Comparison of ENCODE assay signal across 8 cellular contexts in genomic region chr6:46011241-46012085, GRCh38. TPM values are rescaled to one million over a fixed set of nuclear protein-coding genes. Genes with fewer than 3 reads are reported as not detected.
DNase-seq lines count a peak whose midpoint lies in the region; ATAC-seq and TF ChIP-seq lines count a peak whose summit lies in the region.

No MANE protein-coding gene starts in this region.

- ATAC-seq in GM19395 (IDR thresholded peaks at IDR 0.05; ENCODE audit: unreplicated experiment) = peak; percentile 98
- ATAC-seq in HG03378 (IDR thresholded peaks at IDR 0.05; ENCODE audit: unreplicated experiment) = peak; percentile 97
- peak; percentile 86 for ATAC-seq in activated CD8-positive, alpha-beta memory T cell treated with anti-CD3 and anti-CD28 coated beads, Interleukin-2, amount 10 ng/mL, durations not matched to agents 7 days and 5 days
- peak; percentile 93 for ATAC-seq in stimulated activated naive CD8-positive, alpha-beta T cell treated with anti-CD3 and anti-CD28 coated beads, Interleukin-15, Interleukin-2, amounts not matched to agents 100 U/mL and 50 U/mL, for 24 hours
- ATAC-seq in WTC11 = no peak

- H3K4me1 Mint-ChIP-seq in activated CD8-positive, alpha-beta memory T cell treated with anti-CD3 and anti-CD28 coated beads, Interleukin-2, amount 10 ng/mL, durations not matched to agents 7 days and 5 days = peaks cover 57% of the 10 kb centered on the region
- H3K4me1 Mint-ChIP-seq in WTC11 = peaks cover 34% of the 10 kb centered on the region

- POLR2A ChIA-PET in WTC11 (lab: Charles Lee) = no interaction called here

- H3K4me3 ChIP-seq in H7 (ENCODE audit: insufficient read depth, low read depth, low read length) = no peak overlapping the region

- H3K27ac Mint-ChIP-seq in activated CD8-positive, alpha-beta memory T cell treated with anti-CD3 and anti-CD28 coated beads, Interleukin-2, amount 10 ng/mL, durations not matched to agents 7 days and 5 days = peak overlapping the region; percentile 93
- H3K27ac Mint-ChIP-seq in WTC11 = no peak overlapping the region

- CTCF ChIA-PET in activated CD8-positive, alpha-beta memory T cell treated with anti-CD3 and anti-CD28 coated beads, Interleukin-2, amount 10 ng/mL, durations not matched to agents 7 days and 5 days (lab: Charles Lee) = interaction anchor here (2.9 kb wide), 1 partner anchor 81 kb away, joined by 13 read pairs; no protein-coding TSS in a partner anchor
- CTCF ChIA-PET in WTC11 (lab: Charles Lee) = no interaction called here

- peaks cover 1% of the 10 kb centered on the region for H3K27me3 Mint-ChIP-seq in activated CD8-positive, alpha-beta memory T cell treated with anti-CD3 and anti-CD28 coated beads, Interleukin-2, amount 10 ng/mL, durations not matched to agents 7 days and 5 days
- peaks cover 23% of the 10 kb centered on the region for H3K27me3 Mint-ChIP-seq in WTC11 (ENCODE audit: low read depth)

- peak; percentile 90 for DNase-seq in activated CD8-positive, alpha-beta memory T cell treated with anti-CD3 and anti-CD28 coated beads, Interleukin-2, amount 10 ng/mL, durations not matched to agents 7 days and 5 days
- DNase-seq in islet precursor cell (peak; percentile 77), H7 (no peak), WTC11 (ENCODE audit: low spot score) (no peak), NAMALWA (ENCODE audit: low spot score) (no peak)
- DNase-seq in stimulated activated naive CD8-positive, alpha-beta T cell treated with anti-CD3 and anti-CD28 coated beads, Interleukin-15, Interleukin-2, amounts not matched to agents 100 U/mL and 50 U/mL, for 24 hours = peak; percentile 58

- peaks cover 22% of the 10 kb centered on the region for H3K27me3 ChIP-seq in H7 (ENCODE audit: control insufficient read depth, insufficient read depth, low read length)

- TF ChIP-seq CTCF in WTC11 (IDR thresholded peaks at IDR 0.05) = no peak

- H3K36me3 Mint-ChIP-seq in activated CD8-positive, alpha-beta memory T cell treated with anti-CD3 and anti-CD28 coated beads, Interleukin-2, amount 10 ng/mL, durations not matched to agents 7 days and 5 days = no peaks in the 10 kb centered on the region
- H3K36me3 Mint-ChIP-seq in WTC11 = peaks cover 1% of the 10 kb centered on the region

- peak overlapping the region; percentile 67 for H3K4me3 Mint-ChIP-seq in activated CD8-positive, alpha-beta memory T cell treated with anti-CD3 and anti-CD28 coated beads, Interleukin-2, amount 10 ng/mL, durations not matched to agents 7 days and 5 days
- H3K4me3 Mint-ChIP-seq in WTC11 = no peak overlapping the region

- no peaks in the 10 kb centered on the region for H3K9me3 Mint-ChIP-seq in activated CD8-positive, alpha-beta memory T cell treated with anti-CD3 and anti-CD28 coated beads, Interleukin-2, amount 10 ng/mL, durations not matched to agents 7 days and 5 days (ENCODE audit: low read depth)
- 0 out of 2 replicates have a peak, but pooled peaks cover 1% of the 10 kb centered on the region for H3K9me3 Mint-ChIP-seq in WTC11

- no peaks in the 10 kb centered on the region for H3K36me3 ChIP-seq in H7 (replicated peaks; ENCODE audit: control insufficient read depth, insufficient read depth, low read length)

TF ChIP-seq in WTC11, 78 proteins besides CTCF, POLR2A, EP300 and RAD21:
- TF ChIP-seq TEAD1 (CRISPR knock-in tag; IDR thresholded peaks at IDR 0.05) (no peak), ATF3 (CRISPR knock-in tag; conservative IDR thresholded peaks at IDR 0.05) (no peak), GTF2I (CRISPR knock-in tag; conservative IDR thresholded peaks at IDR 0.05) (no peak), USF1 (CRISPR knock-in tag; IDR thresholded peaks at IDR 0.05) (no peak), GABPB1 (CRISPR knock-in tag; IDR thresholded peaks at IDR 0.05) (no peak), ZNF512 (CRISPR knock-in tag; IDR thresholded peaks at IDR 0.05; ENCODE audit: borderline replicate concordance) (no peak), ZNF263 (CRISPR knock-in tag; IDR thresholded peaks at IDR 0.05; ENCODE audit: low read depth) (no peak)
TF ChIP-seq in WTC11: peak in this region for 0.

RNA-seq across cellular contexts. Expression of gene CLIC5, which starts 4.2 kb away (rescaled TPM):
- 1 to 10 TPM; 6.3 to 7.3 TPM for total RNA-seq in activated CD8-positive, alpha-beta memory T cell treated with anti-CD3 and anti-CD28 coated beads, Interleukin-2, amount 10 ng/mL, durations not matched to agents 7 days and 5 days
- total RNA-seq in H7 (2014; rRNA removed; shearing (Covaris generic)) = 0.45 TPM in 1 of 2 replicates, not detected in the other
- total RNA-seq in WTC11 (2021) = 0.22 to 0.39 TPM (median 0.32 TPM) in 3 replicates

Comparison
In these comparisons a context has a peak if more than half of its experiments do, and no peak if none do; other contexts are left out.
1. DNase-seq: peak in activated CD8-positive, alpha-beta memory T cell treated with anti-CD3 and anti-CD28 coated beads, Interleukin-2, amount 10 ng/mL, durations not matched to agents 7 days and 5 days (single experiment), islet precursor cell (single experiment) and stimulated activated naive CD8-positive, alpha-beta T cell treated with anti-CD3 and anti-CD28 coated beads, Interleukin-15, Interleukin-2, amounts not matched to agents 100 U/mL and 50 U/mL, for 24 hours (single experiment); none in H7 (single experiment), WTC11 (single experiment) and NAMALWA (single experiment).